8 cellular contexts compared by ENCODE assay signal in the genomic region with DNA sequence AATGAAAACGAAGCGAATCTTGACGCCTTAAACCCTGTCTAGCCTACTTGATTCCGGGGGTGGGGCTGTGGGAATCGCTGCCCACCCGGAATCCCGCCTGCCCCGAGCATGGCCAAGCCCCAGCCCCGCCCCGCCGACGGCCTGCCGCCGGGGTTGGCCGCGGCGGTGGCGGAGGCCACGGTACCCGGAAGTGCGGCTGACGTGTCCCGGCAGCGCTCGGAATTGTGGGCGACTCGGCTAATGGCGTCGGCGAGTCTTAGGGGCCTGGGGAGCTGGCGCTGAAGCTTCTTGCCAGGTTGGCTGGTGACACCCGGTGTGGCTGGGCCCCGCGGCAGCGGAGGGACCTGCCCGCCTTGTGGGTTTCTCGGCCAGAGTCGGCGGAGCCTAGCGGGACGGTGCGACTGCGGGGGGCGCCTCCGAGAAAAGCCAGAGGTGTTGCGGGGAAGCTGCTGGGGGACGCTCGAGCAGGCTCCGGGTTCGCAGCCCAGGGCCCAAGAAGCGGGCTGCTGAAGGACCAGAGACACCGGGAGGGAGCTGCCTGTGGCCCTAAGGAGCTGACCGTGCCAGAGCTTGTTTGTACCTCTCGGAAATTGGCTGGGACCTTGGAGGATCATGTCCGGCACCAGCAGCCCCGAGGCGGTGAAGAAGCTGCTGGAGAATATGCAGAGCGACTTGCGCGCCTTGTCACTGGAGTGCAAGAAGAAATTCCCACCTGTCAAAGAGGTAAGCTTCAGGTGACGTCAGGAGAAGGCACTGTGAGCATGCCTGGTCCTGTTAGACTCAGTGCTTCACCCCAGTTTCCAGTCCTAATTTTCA. TPM values are rescaled to one million over a fixed set of nuclear protein-coding genes. Genes with fewer than 3 reads are reported as not detected.
DNase-seq lines count a peak whose midpoint lies in the region; ATAC-seq and TF ChIP-seq lines count a peak whose summit lies in the region.

Gene MON2, plus strand, starts transcription at position 231 of the 816 bp plus-strand sequence. Its CDS starts 382 bp downstream, at position 613.

- H3K27me3 ChIP-seq in GM06990 (replicated peaks; ENCODE audit: control insufficient read depth, insufficient read depth, low read length), result no peaks in the 10 kb centered on the region

- H3K4me3 Mint-ChIP-seq in HFFc6, result peak within 1 kb of the TSS; percentile 96
- peak within 1 kb of the TSS; percentile 94 for H3K4me3 Mint-ChIP-seq in activated naive CD4-positive, alpha-beta T cell treated with anti-CD3 and anti-CD28 coated beads, Interleukin-2, amount 50 U/mL, for 24 hours

- peaks cover 13% of the 10 kb centered on the region for H3K9me3 Mint-ChIP-seq in HFFc6
- no peaks in the 10 kb centered on the region for H3K9me3 Mint-ChIP-seq in activated naive CD4-positive, alpha-beta T cell treated with anti-CD3 and anti-CD28 coated beads, Interleukin-2, amount 50 U/mL, for 24 hours

- H3K4me1 Mint-ChIP-seq in HFFc6 (ENCODE audit: low read depth), result peaks cover 22% of the 10 kb centered on the region
- peaks cover 21% of the 10 kb centered on the region for H3K4me1 Mint-ChIP-seq in activated naive CD4-positive, alpha-beta T cell treated with anti-CD3 and anti-CD28 coated beads, Interleukin-2, amount 50 U/mL, for 24 hours

- ATAC-seq in SK-N-SH treated with all-trans-retinoic acid at 6 μM for 48 hours, result peak; percentile 100
- peak; percentile 100 for ATAC-seq in omental fat pad (ENCODE audit: low FRiP score)

- peak within 1 kb of the TSS; percentile 79 for H3K27ac ChIP-seq in temporal lobe (ENCODE audit: low read depth, low read length)

- H3K4me3 ChIP-seq in GM06990 (replicated peaks; ENCODE audit: low read depth, low read length) (peak within 1 kb of the TSS; percentile 96), NB4 (ENCODE audit: low read depth, low read length) (peak within 1 kb of the TSS; percentile 99)

- no peaks in the 10 kb centered on the region for H3K36me3 ChIP-seq in GM06990 (ENCODE audit: control insufficient read depth, insufficient read depth, low read length)

- H3K27me3 Mint-ChIP-seq in HFFc6 (ENCODE audit: insufficient read depth), result peaks cover 2% of the 10 kb centered on the region; the same call in 1 of the 2 replicates
- no peaks in the 10 kb centered on the region for H3K27me3 Mint-ChIP-seq in activated naive CD4-positive, alpha-beta T cell treated with anti-CD3 and anti-CD28 coated beads, Interleukin-2, amount 50 U/mL, for 24 hours

- H3K36me3 Mint-ChIP-seq in HFFc6 (ENCODE audit: low read depth), result peaks cover 16% of the 10 kb centered on the region
- H3K36me3 Mint-ChIP-seq in activated naive CD4-positive, alpha-beta T cell treated with anti-CD3 and anti-CD28 coated beads, Interleukin-2, amount 50 U/mL, for 24 hours, result no peaks in the 10 kb centered on the region

- TF ChIP-seq CTCF in GM06990 (IDR thresholded peaks at IDR 0.05; ENCODE audit: insufficient read depth, low read length, poor library complexity, severe bottlenecking) (no peak), HFFc6 (IDR thresholded peaks at IDR 0.05) (no peak), NB4 (IDR thresholded peaks at IDR 0.05; ENCODE audit: low read depth, low read length) (no peak), omental fat pad (IDR thresholded peaks at IDR 0.05) (no peak)

- TF ChIP-seq POLR2A in NB4 (IDR thresholded peaks at IDR 0.05; ENCODE audit: extremely low read depth, insufficient read length), result peak; percentile 72

- peak within 1 kb of the TSS; percentile 94 for H3K27ac Mint-ChIP-seq in HFFc6
- peak within 1 kb of the TSS; percentile 96 for H3K27ac Mint-ChIP-seq in activated naive CD4-positive, alpha-beta T cell treated with anti-CD3 and anti-CD28 coated beads, Interleukin-2, amount 50 U/mL, for 24 hours

- DNase-seq in GM06990 (ENCODE audit: extremely low read depth, insufficient read length), result peak; percentile 91
- DNase-seq in HFFc6, result peak; percentile 68
- DNase-seq in NB4 (ENCODE audit: low read depth), result peak; percentile 91
- DNase-seq in globus pallidus (ENCODE audit: low spot score), result peak; percentile 89
- peak; percentile 56 for DNase-seq in omental fat pad (ENCODE audit: low spot score)

TF ChIP-seq in SK-N-SH treated with all-trans-retinoic acid at 6 μM for 48 hours, 23 proteins besides CTCF, POLR2A, EP300 and RAD21:
- TF ChIP-seq ZNF565 (CRISPR knock-in tag; conservative IDR thresholded peaks at IDR 0.05; ENCODE audit: low read depth) (no peak), ZC3H10 (CRISPR knock-in tag; IDR thresholded peaks at IDR 0.05) (no peak), TOX (CRISPR knock-in tag; IDR thresholded peaks at IDR 0.05; ENCODE audit: borderline replicate concordance) (no peak)
- TF ChIP-seq, protein P1, sequence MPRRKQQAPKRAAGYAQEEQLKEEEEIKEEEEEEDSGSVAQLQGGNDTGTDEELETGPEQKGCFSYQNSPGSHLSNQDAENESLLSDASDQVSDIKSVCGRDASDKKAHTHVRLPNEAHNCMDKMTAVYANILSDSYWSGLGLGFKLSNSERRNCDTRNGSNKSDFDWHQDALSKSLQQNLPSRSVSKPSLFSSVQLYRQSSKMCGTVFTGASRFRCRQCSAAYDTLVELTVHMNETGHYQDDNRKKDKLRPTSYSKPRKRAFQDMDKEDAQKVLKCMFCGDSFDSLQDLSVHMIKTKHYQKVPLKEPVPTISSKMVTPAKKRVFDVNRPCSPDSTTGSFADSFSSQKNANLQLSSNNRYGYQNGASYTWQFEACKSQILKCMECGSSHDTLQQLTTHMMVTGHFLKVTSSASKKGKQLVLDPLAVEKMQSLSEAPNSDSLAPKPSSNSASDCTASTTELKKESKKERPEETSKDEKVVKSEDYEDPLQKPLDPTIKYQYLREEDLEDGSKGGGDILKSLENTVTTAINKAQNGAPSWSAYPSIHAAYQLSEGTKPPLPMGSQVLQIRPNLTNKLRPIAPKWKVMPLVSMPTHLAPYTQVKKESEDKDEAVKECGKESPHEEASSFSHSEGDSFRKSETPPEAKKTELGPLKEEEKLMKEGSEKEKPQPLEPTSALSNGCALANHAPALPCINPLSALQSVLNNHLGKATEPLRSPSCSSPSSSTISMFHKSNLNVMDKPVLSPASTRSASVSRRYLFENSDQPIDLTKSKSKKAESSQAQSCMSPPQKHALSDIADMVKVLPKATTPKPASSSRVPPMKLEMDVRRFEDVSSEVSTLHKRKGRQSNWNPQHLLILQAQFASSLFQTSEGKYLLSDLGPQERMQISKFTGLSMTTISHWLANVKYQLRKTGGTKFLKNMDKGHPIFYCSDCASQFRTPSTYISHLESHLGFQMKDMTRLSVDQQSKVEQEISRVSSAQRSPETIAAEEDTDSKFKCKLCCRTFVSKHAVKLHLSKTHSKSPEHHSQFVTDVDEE (CRISPR knock-in tag; IDR thresholded peaks at IDR 0.05), result no peak
TF ChIP-seq in SK-N-SH treated with all-trans-retinoic acid at 6 μM for 48 hours: peak in this region for 0.

RNA-seq across cellular contexts. Expression of gene MON2, which starts in this region (rescaled TPM):
- total RNA-seq in HFFc6 (2021; fragmentation: NEBNext Ultra II Directional; extraction: Animal tissue kit (Norgen Biotek cat#: 25700)), result 10 to 100 TPM; 29.6 to 44.1 (median 38.8) TPM
- total RNA-seq in omental fat pad (100 to 1,000 TPM in 1 of 4 donors, 10 to 100 TPM in 3; 65.6 to 107 (median 73.9) TPM), temporal lobe (65.6 TPM)

Comparison
In these comparisons a context has a peak if more than half of its experiments do, and no peak if none do; other contexts are left out.
1. Peak in every context shown above with its lines: DNase-seq, ATAC-seq, H3K4me3 ChIP-seq and H3K27ac ChIP-seq.